Comparison of ENCODE assay signal across 2 cellular contexts in genomic region chr6:34714663-34715062, GRCh38.
TF ChIP-seq lines count a peak whose summit lies in the region.

No MANE protein-coding gene starts in this region.

TF ChIP-seq in HEK293, 187 proteins besides CTCF, POLR2A, EP300 and RAD21 (continued from another document):
- TF ChIP-seq SP7 (tag by site-specific recombination; IDR thresholded peaks at IDR 0.05) (no peak), WT1 (tag by site-specific recombination; IDR thresholded peaks at IDR 0.05) (peak; percentile 31; the same call in 1 of the 2 replicates), ZFHX2 (tag by site-specific recombination; conservative IDR thresholded peaks at IDR 0.05) (peak; percentile 47)

TF ChIP-seq in K562, 482 proteins besides CTCF, POLR2A, EP300 and RAD21 (continued from another document and continues in another):
- TF ChIP-seq ZNF609 (CRISPR knock-in tag; IDR thresholded peaks at IDR 0.05; ENCODE audit: borderline replicate concordance), result 0 out of 2 replicates have a peak, but pooled peaks have one; percentile 41
- peak; percentile 70 for TF ChIP-seq PRDM10 (IDR thresholded peaks at IDR 0.05; ENCODE audit: partially characterized antibody)
- TF ChIP-seq ZNF263 (CRISPR knock-in tag; IDR thresholded peaks at IDR 0.05; ENCODE audit: borderline replicate concordance), result no peak
- peak; percentile 40 for TF ChIP-seq CCNT2 (IDR thresholded peaks at IDR 0.05; ENCODE audit: borderline replicate concordance, extremely low read depth, insufficient read length, low read depth, low read length)
- TF ChIP-seq MTA3 (IDR thresholded peaks at IDR 0.05; ENCODE audit: borderline replicate concordance), result 0 out of 2 replicates have a peak, but pooled peaks have one; percentile 19
- peak in 1 of 2 experiments; percentile 16; a peak in 1 of 4 replicates for TF ChIP-seq HDAC1 (IDR thresholded peaks at IDR 0.05)
- TF ChIP-seq ARID1B (IDR thresholded peaks at IDR 0.05), result peak; percentile 90
- TF ChIP-seq VEZF1 (CRISPR knock-in tag; IDR thresholded peaks at IDR 0.05), result 0 out of 2 replicates have a peak, but pooled peaks have one; percentile 14
- TF ChIP-seq GABPA (tag; conservative IDR thresholded peaks at IDR 0.05; ENCODE audit: low read depth), result no peak
- peak; percentile 35; the same call in 1 of the 2 replicates for TF ChIP-seq POLR2AphosphoS5 (IDR thresholded peaks at IDR 0.05; ENCODE audit: control insufficient read depth, insufficient read depth, low read depth, low read length)
- TF ChIP-seq CXXC5 (CRISPR knock-in tag; IDR thresholded peaks at IDR 0.05), result 0 out of 2 replicates have a peak, but pooled peaks have one; percentile 14
- peak; percentile 74 for TF ChIP-seq MEIS2 (IDR thresholded peaks at IDR 0.05; ENCODE audit: partially characterized antibody)
- no peak for TF ChIP-seq CBX2 (IDR thresholded peaks at IDR 0.05; ENCODE audit: insufficient read depth, low read length, poor library complexity, severe bottlenecking)
- TF ChIP-seq JUND (IDR thresholded peaks at IDR 0.05; ENCODE audit: borderline replicate concordance, low read depth, low read length), result peak; percentile 89
- TF ChIP-seq JUND (tag; IDR thresholded peaks at IDR 0.05; ENCODE audit: borderline replicate concordance, low read depth, low read length), result peak; percentile 81; the same call in 2 of the 3 replicates
- no peak for TF ChIP-seq ASH1L (IDR thresholded peaks at IDR 0.05; ENCODE audit: borderline replicate concordance, low read depth, partially characterized antibody)
- TF ChIP-seq GABPB1 (CRISPR knock-in tag; IDR thresholded peaks at IDR 0.05), result 0 out of 2 replicates have a peak, but pooled peaks have one; percentile 21
- peak; percentile 85 for TF ChIP-seq ATF3 (IDR thresholded peaks at IDR 0.05)
- TF ChIP-seq ATF3 (CRISPR knock-in tag; conservative IDR thresholded peaks at IDR 0.05), result no peak; the same call in 1 of the 2 replicates
- peak; percentile 55 to 65; a peak in 2 of 4 replicates for TF ChIP-seq FOXK2 (conservative IDR thresholded peaks at IDR 0.05 in 1 of 2, IDR thresholded peaks at IDR 0.05 in 1 of 2; ENCODE audit: low read depth in 2 of 2)
- TF ChIP-seq MTA2 (IDR thresholded peaks at IDR 0.05; ENCODE audit: low read depth), result peak; percentile 53
- TF ChIP-seq TAL1 (IDR thresholded peaks at IDR 0.05), result peak; percentile 36
- TF ChIP-seq TEAD4 (IDR thresholded peaks at IDR 0.05; ENCODE audit: low read length), result peak; percentile 13; the same call in 1 of the 2 replicates
- TF ChIP-seq TEAD4 (CRISPR knock-in tag; IDR thresholded peaks at IDR 0.05; ENCODE audit: borderline replicate concordance), result no peak
- peak in 1 of 2 experiments; percentile 91; a peak in 2 of 4 replicates for TF ChIP-seq TBL1XR1 (IDR thresholded peaks at IDR 0.05; ENCODE audit: low read length in 2 of 2)
- no peak for TF ChIP-seq FOXK1 (CRISPR knock-in tag; IDR thresholded peaks at IDR 0.05; ENCODE audit: borderline replicate concordance)
- TF ChIP-seq IRF9 (tag; IDR thresholded peaks at IDR 0.05), result no peak
- TF ChIP-seq SMAD4 (CRISPR knock-in tag; conservative IDR thresholded peaks at IDR 0.05), result peak; percentile 98
- TF ChIP-seq PBX2 (CRISPR knock-in tag; IDR thresholded peaks at IDR 0.05; ENCODE audit: low read depth), result no peak
- peak; percentile 35; the same call in 1 of the 2 replicates for TF ChIP-seq PBX2 (tag; conservative IDR thresholded peaks at IDR 0.05; ENCODE audit: low read depth)
- no peak for TF ChIP-seq ATF1 (CRISPR knock-in tag; IDR thresholded peaks at IDR 0.05)
- peak; percentile 61 for TF ChIP-seq ATF1 (tag; IDR thresholded peaks at IDR 0.05)
- TF ChIP-seq TFAM (CRISPR knock-in tag; conservative IDR thresholded peaks at IDR 0.05), result no peak
- peak; percentile 82 for TF ChIP-seq TCF3 (CRISPR knock-in tag; IDR thresholded peaks at IDR 0.05)
- peak; percentile 27 for TF ChIP-seq TBP (optimal IDR thresholded peaks at IDR 0.05; ENCODE audit: low read depth, low read length)
- peak; percentile 86 for TF ChIP-seq SMARCE1 (IDR thresholded peaks at IDR 0.05)
- no peak for TF ChIP-seq ZNF77 (CRISPR knock-in tag; IDR thresholded peaks at IDR 0.05)
- TF ChIP-seq ZFX (CRISPR knock-in tag; IDR thresholded peaks at IDR 0.05), result no peak
- TF ChIP-seq SMARCA4 (IDR thresholded peaks at IDR 0.05), result peak; percentile 87
- peak; percentile 36 to 39; a peak in 2 of 4 replicates for TF ChIP-seq KDM1A (IDR thresholded peaks at IDR 0.05)
- TF ChIP-seq ARID3A (IDR thresholded peaks at IDR 0.05; ENCODE audit: borderline replicate concordance, low read depth, low read length), result 0 out of 2 replicates have a peak, but pooled peaks have one; percentile 51
- peak; percentile 34; the same call in 1 of the 2 replicates for TF ChIP-seq NFIC (IDR thresholded peaks at IDR 0.05)
- peak; percentile 88 for TF ChIP-seq PKNOX1 (IDR thresholded peaks at IDR 0.05)
- TF ChIP-seq ZNF384 (IDR thresholded peaks at IDR 0.05; ENCODE audit: low read depth, low read length), result peak; percentile 94
- peak; percentile 77 for TF ChIP-seq HDAC3 (IDR thresholded peaks at IDR 0.05; ENCODE audit: borderline replicate concordance, partially characterized antibody)
- TF ChIP-seq ZNF699 (CRISPR knock-in tag; IDR thresholded peaks at IDR 0.05; ENCODE audit: insufficient replicate concordance), result no peak
- TF ChIP-seq DIDO1 (tag; IDR thresholded peaks at IDR 0.05; ENCODE audit: low read depth), result peak; percentile 49; the same call in 1 of the 2 replicates
- TF ChIP-seq NR2F6 (CRISPR knock-in tag; IDR thresholded peaks at IDR 0.05), result no peak
